Comparison of ENCODE assay signal across 8 cellular contexts in genomic region chr16:67666538-67667433, GRCh38. TPM values are rescaled to one million over a fixed set of nuclear protein-coding genes. Genes with fewer than 3 reads are reported as not detected.
DNase-seq lines count a peak whose midpoint lies in the region; ATAC-seq and TF ChIP-seq lines count a peak whose summit lies in the region.

A gene with protein sequence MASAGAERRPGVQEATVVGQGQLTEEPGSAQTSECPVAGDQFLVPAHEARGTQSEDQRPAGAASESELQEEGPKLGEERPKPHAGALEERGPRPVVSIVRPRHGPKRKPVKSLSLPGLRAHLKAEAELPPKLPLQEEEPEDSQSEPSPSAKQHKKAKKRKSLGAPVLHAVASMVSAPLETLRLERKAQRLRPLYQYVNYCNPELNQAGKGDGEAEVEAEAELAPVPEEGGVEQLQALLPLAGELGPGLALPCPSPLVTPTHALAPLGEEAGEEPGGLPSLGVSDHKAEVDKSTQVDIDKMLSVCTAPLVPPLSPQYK (plus strand): TSS chr16:67666814. CDS start chr16:67666971, 157 bp downstream.
A gene with protein sequence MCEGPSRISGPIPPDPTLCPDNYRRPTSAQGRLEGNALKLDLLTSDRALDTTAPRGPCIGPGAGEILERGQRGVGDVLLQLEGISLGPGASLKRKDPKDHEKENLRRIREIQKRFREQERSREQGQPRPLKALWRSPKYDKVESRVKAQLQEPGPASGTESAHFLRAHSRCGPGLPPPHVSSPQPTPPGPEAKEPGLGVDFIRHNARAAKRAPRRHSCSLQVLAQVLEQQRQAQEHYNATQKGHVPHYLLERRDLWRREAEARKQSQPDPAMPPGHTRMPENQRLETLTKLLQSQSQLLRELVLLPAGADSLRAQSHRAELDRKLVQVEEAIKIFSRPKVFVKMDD (minus strand): TSS chr16:67666750. CDS start chr16:67666442, 308 bp downstream.

- CTCF ChIA-PET in HEK293 (lab: Yijun Ruan, JAX) = interaction anchor here (0.8 to 3.0 kb wide), 7 partner anchors 99 to 187 kb away, joined by 3 to 19 read pairs (median 4); partner anchors contain the start of gene CTCF

- peak within 1 kb of the TSS; percentile 43; the same call in 1 of the 2 replicates for H3K27ac ChIP-seq in HEK293 (ENCODE audit: extremely low read depth, low read depth, low read length)
- peak within 1 kb of the TSS; percentile 88 for H3K27ac ChIP-seq in WERI-Rb-1
- H3K27ac ChIP-seq in breast epithelium = peak within 1 kb of the TSS; percentile 89 to 97
- H3K27ac ChIP-seq in smooth muscle cell (ENCODE audit: low read depth) = peak within 1 kb of the TSS; percentile 65

- peaks cover 0 to 2% (median 0%) of the 10 kb centered on the region in 3 donors for H3K27me3 Mint-ChIP-seq in immature natural killer cell (ENCODE audit: low read depth in 3 of 3)

- H3K36me3 Mint-ChIP-seq in immature natural killer cell = peaks cover 0 to 3% (median 0%) of the 10 kb centered on the region in 3 donors

- H3K4me1 ChIP-seq in ES-I3 (ENCODE audit: insufficient read depth, low read length) (no peaks in the 10 kb centered on the region; the same call in 1 of the 2 replicates), HEK293 (ENCODE audit: control insufficient read depth, insufficient read depth, low read length) (no peaks in the 10 kb centered on the region), breast epithelium (peaks cover 12 to 14% of the 10 kb centered on the region in 2 donors), smooth muscle cell (ENCODE audit: low read depth) (peaks cover 10% of the 10 kb centered on the region)

- H3F3A ChIP-seq in smooth muscle cell (ENCODE audit: low read depth) = no peaks in the 10 kb centered on the region

- peak within 1 kb of the TSS in 5 of 6 donors; percentile 49 to 81 (median 61) for H3K27ac Mint-ChIP-seq in immature natural killer cell

- H4K20me1 ChIP-seq in smooth muscle cell (ENCODE audit: low read depth) = no peaks in the 10 kb centered on the region

- H3K4me3 Mint-ChIP-seq in immature natural killer cell = peak within 1 kb of the TSS; percentile 76 to 87 (median 78)

- intact Hi-C loops in breast epithelium (cut with DNase I; ENCODE audit: low total_unique reads) = loop anchor here (10.0 kb wide), 1 partner anchor 138 kb away; the partner anchor contains the start of genes RANBP10 and TSNAXIP1

- TF ChIP-seq CTCF in HEK293 (tag by site-specific recombination; IDR thresholded peaks at IDR 0.05) = no peak
- no peak for TF ChIP-seq CTCF in WERI-Rb-1 (IDR thresholded peaks at IDR 0.05; ENCODE audit: low read depth, low read length)
- no peak for TF ChIP-seq CTCF in breast epithelium (IDR thresholded peaks at IDR 0.05)
- TF ChIP-seq CTCF in smooth muscle cell (IDR thresholded peaks at IDR 0.05; ENCODE audit: borderline replicate concordance, insufficient read depth, poor library complexity, severe bottlenecking) = no peak

- DNase-seq in NCI-H128 (lab: John Stamatoyannopoulos, UW; ENCODE audit: unreplicated experiment) (peak; percentile 70), WERI-Rb-1 (peak; percentile 90), breast epithelium (ENCODE audit: low spot score in 2 of 2) (peak; percentile 66 to 78), immature natural killer cell (peak; percentile 78 to 82 (median 80)), smooth muscle cell (lab: John Stamatoyannopoulos, UW; ENCODE audit: unreplicated experiment) (peak; percentile 33)

- WGBS in smooth muscle cell (ENCODE audit: low lambda C conversion rate) = 13% methylated on average over 55 of the region's 77 CpGs

- peaks cover 10 to 11% of the 10 kb centered on the region in 2 donors for H3K4me1 Mint-ChIP-seq in immature natural killer cell

- H3K9me3 Mint-ChIP-seq in immature natural killer cell = no peaks in the 10 kb centered on the region

- H3K79me2 ChIP-seq in smooth muscle cell (ENCODE audit: low read depth) = no peaks in the 10 kb centered on the region

- peak within 1 kb of the TSS; percentile 98 for H3K4me2 ChIP-seq in smooth muscle cell

- H3K9me3 ChIP-seq in ES-I3 (ENCODE audit: control insufficient read depth, insufficient read depth, low read length) (no peaks in the 10 kb centered on the region), HEK293 (ENCODE audit: control insufficient read depth, insufficient read depth, low read depth, low read length) (no peaks in the 10 kb centered on the region), WERI-Rb-1 (ENCODE audit: severe bottlenecking) (no peaks in the 10 kb centered on the region), breast epithelium (no peaks in the 10 kb centered on the region), smooth muscle cell (replicated peaks; ENCODE audit: low read depth) (no peaks in the 10 kb centered on the region)

- H3K36me3 ChIP-seq in ES-I3 (ENCODE audit: insufficient read depth, low read length) = no peaks in the 10 kb centered on the region
- peaks cover 0 to 37% of the 10 kb centered on the region in 2 experiments; a peak in 1 of 3 replicates for H3K36me3 ChIP-seq in HEK293 (ENCODE audit: control insufficient read depth in 2 of 2, insufficient read depth in 1 of 2, low read length in 2 of 2)
- peaks cover 28% of the 10 kb centered on the region for H3K36me3 ChIP-seq in WERI-Rb-1
- H3K36me3 ChIP-seq in breast epithelium = no peaks in the 10 kb centered on the region
- H3K36me3 ChIP-seq in smooth muscle cell (ENCODE audit: low read depth) = no peaks in the 10 kb centered on the region

- no peaks in the 10 kb centered on the region for H3K27me3 ChIP-seq in WERI-Rb-1 (ENCODE audit: insufficient read depth, low read depth, severe bottlenecking)
- no peaks in the 10 kb centered on the region for H3K27me3 ChIP-seq in breast epithelium
- no peaks in the 10 kb centered on the region for H3K27me3 ChIP-seq in smooth muscle cell (ENCODE audit: low read depth)

- peak within 1 kb of the TSS; percentile 92 for H2AFZ ChIP-seq in smooth muscle cell (ENCODE audit: low read depth)

- ATAC-seq in HG03520 (IDR thresholded peaks at IDR 0.05; ENCODE audit: unreplicated experiment) = no peak

- no peak for TF ChIP-seq POLR2A in breast epithelium (IDR thresholded peaks at IDR 0.05)

- H3K9ac ChIP-seq in ES-I3 (ENCODE audit: low read depth, low read length) (peak within 1 kb of the TSS; percentile 79), smooth muscle cell (ENCODE audit: low read depth) (peak within 1 kb of the TSS; percentile 87)

- POLR2A ChIA-PET in HEK293 (lab: Yijun Ruan, JAX) = interaction anchor here (0.5 to 1.5 kb wide), 2 partner anchors 146 to 378 kb away, joined by 4 read pairs; no protein-coding TSS in a partner anchor

- peak within 1 kb of the TSS; percentile 57 for H3K4me3 ChIP-seq in HEK293 (ENCODE audit: low read depth, low read length)
- peak within 1 kb of the TSS; percentile 55 for H3K4me3 ChIP-seq in WERI-Rb-1 (ENCODE audit: low read depth, low read length)
- H3K4me3 ChIP-seq in breast epithelium = peak within 1 kb of the TSS; percentile 73 to 99 (median 93)
- H3K4me3 ChIP-seq in smooth muscle cell = peak within 1 kb of the TSS; percentile 97

TF ChIP-seq in HEK293, 187 proteins besides CTCF, POLR2A, EP300 and RAD21 (continues in another document):
- TF ChIP-seq ZNF76 (tag by site-specific recombination; IDR thresholded peaks at IDR 0.05; ENCODE audit: borderline replicate concordance, low read depth) = peak; percentile 74; the same call in 1 of the 2 replicates
- TF ChIP-seq ZNF426 (tag by site-specific recombination; IDR thresholded peaks at IDR 0.05) = no peak
- TF ChIP-seq ZNF266 (tag by site-specific recombination; IDR thresholded peaks at IDR 0.05; ENCODE audit: low read depth) = no peak
- no peak for TF ChIP-seq ZNF274 (IDR thresholded peaks at IDR 0.05; ENCODE audit: low read length)
- TF ChIP-seq ZNF274 (tag by site-specific recombination; IDR thresholded peaks at IDR 0.05; ENCODE audit: borderline replicate concordance) = no peak
- no peak for TF ChIP-seq ZNF488 (tag by site-specific recombination; IDR thresholded peaks at IDR 0.05)
- TF ChIP-seq ZBTB20 (tag by site-specific recombination; IDR thresholded peaks at IDR 0.05) = peak; percentile 81

RNA-seq across cellular contexts. Expression of the first gene that starts in this region (rescaled TPM):
- total RNA-seq in breast epithelium (10 to 100 TPM in 2 of 3 donors, 1 to 10 TPM in 1; 7.2 to 18.1 (median 11.1) TPM), smooth muscle cell (3.4 and 6.9 TPM in 2 replicates)
- polyA plus RNA-seq in immature natural killer cell (1 to 10 TPM; 2.7 to 6.2 (median 4.2) TPM), smooth muscle cell (3.9 and 8.5 TPM in 2 replicates)

RNA-seq across cellular contexts. Expression of the second gene that starts in this region (rescaled TPM):
- 10 to 100 TPM; 18.6 to 21.0 (median 20.1) TPM for total RNA-seq in breast epithelium
- 1 to 10 TPM in 1 of 3 donors, under 1 TPM in 2; 0.43 to 1.9 (median 0.48) TPM for polyA plus RNA-seq in immature natural killer cell
- 8.2 and 9.8 TPM in 2 replicates for total RNA-seq in smooth muscle cell
- polyA plus RNA-seq in smooth muscle cell = 14.2 and 19.0 TPM in 2 replicates

Comparison
In these comparisons a context has a peak if more than half of its experiments do, and no peak if none do; other contexts are left out.
1. H3K27ac ChIP-seq: peak in every context shown above with its lines; median percentile 93 in breast epithelium; 88 in WERI-Rb-1; 65 in smooth muscle cell; 43 in HEK293.
2. DNase-seq: peak in every context shown above with its lines; median percentile 90 in WERI-Rb-1; 80 in immature natural killer cell; 72 in breast epithelium; 70 in NCI-H128; 33 in smooth muscle cell.